In genomic region chr16:57132470-57132869, GRCh38 we compare ENCODE assay signal across 12 cellular contexts. TPM values are rescaled to one million over a fixed set of nuclear protein-coding genes. Genes with fewer than 3 reads are reported as not detected.
DNase-seq lines count a peak whose midpoint lies in the region; ATAC-seq, FAIRE-seq and TF ChIP-seq lines count a peak whose summit lies in the region.
"Had no signal": no experiment of that assay in that cellular context is flagged by ENCODE, and none has a peak within 500 bp of the region (broad histone marks: within the 10 kb centered on the region; RNA-seq: fewer than 3 reads in every experiment).

No MANE protein-coding gene starts in this region.

- TF ChIP-seq RAD21 in HepG2 (CRISPR knock-in tag; IDR thresholded peaks at IDR 0.05): no peak

- no peak for TF ChIP-seq EP300 in HepG2 (IDR thresholded peaks at IDR 0.05; ENCODE audit: low read depth in 2 of 2, low read length in 2 of 2)
- TF ChIP-seq EP300 in HepG2 (CRISPR knock-in tag; IDR thresholded peaks at IDR 0.05; ENCODE audit: borderline replicate concordance): no peak

- POLR2A ChIA-PET in HepG2 (lab: Yijun Ruan, JAX): no interaction called here

- no peak overlapping the region for H3K27ac Mint-ChIP-seq in Calu3 (ENCODE audit: unreplicated experiment)
- peak overlapping the region; percentile 74 for H3K27ac Mint-ChIP-seq in activated T-helper 1 cell treated with anti-CD3 and anti-CD28 coated beads, Interleukin-12 subunit alpha, Interleukin-12 subunit beta, Interleukin-2, Interleukin-4 antibody, amounts not matched to agents 30 ng/mL and 10 ng/mL and 1 ng/mL, durations not matched to agents 14 hours and 24 hours and 36 hours

- H3K4me3 ChIP-seq in BLaER1 (peak overlapping the region; percentile 51), HepG2 (replicated peaks in 1 of 3; ENCODE audit: insufficient read depth in 1 of 3, low read depth in 2 of 3, low read length in 3 of 3) (no peak overlapping the region)
- H3K4me3 ChIP-seq: breast epithelium had no signal

- no peaks in the 10 kb centered on the region for H3K9me3 ChIP-seq in BLaER1
- H3K9me3 ChIP-seq in HepG2 (ENCODE audit: low read length): no peaks in the 10 kb centered on the region
- H3K9me3 ChIP-seq: breast epithelium had no signal

- ATAC-seq in HepG2: peak; percentile 66

- H3K36me3 Mint-ChIP-seq in Calu3 (ENCODE audit: insufficient read depth, unreplicated experiment): peaks cover 5% of the 10 kb centered on the region
- peaks cover 4% of the 10 kb centered on the region for H3K36me3 Mint-ChIP-seq in activated T-helper 1 cell treated with anti-CD3 and anti-CD28 coated beads, Interleukin-12 subunit alpha, Interleukin-12 subunit beta, Interleukin-2, Interleukin-4 antibody, amounts not matched to agents 30 ng/mL and 10 ng/mL and 1 ng/mL, durations not matched to agents 14 hours and 24 hours and 36 hours (ENCODE audit: low read depth)

- H3K4me1 Mint-ChIP-seq in Calu3 (ENCODE audit: low read depth, unreplicated experiment): no peaks in the 10 kb centered on the region
- peaks cover 56% of the 10 kb centered on the region for H3K4me1 Mint-ChIP-seq in activated T-helper 1 cell treated with anti-CD3 and anti-CD28 coated beads, Interleukin-12 subunit alpha, Interleukin-12 subunit beta, Interleukin-2, Interleukin-4 antibody, amounts not matched to agents 30 ng/mL and 10 ng/mL and 1 ng/mL, durations not matched to agents 14 hours and 24 hours and 36 hours (ENCODE audit: low read depth)

- CTCF ChIA-PET in Calu3 (lab: Charles Lee): interaction anchor here (0.9 kb wide), 1 partner anchor 10 kb away, joined by 3 read pairs; no protein-coding TSS in a partner anchor
- CTCF ChIA-PET in HepG2 (lab: Yijun Ruan, JAX; ENCODE audit: low intra/inter-chr PET ratio, low total read pairs): no interaction called here

- FAIRE-seq in HepG2 (lab: Jason Lieb, UNC): no peak

- H3K27me3 ChIP-seq in BLaER1 (no peaks in the 10 kb centered on the region), HepG2 (ENCODE audit: control insufficient read depth in 1 of 2, insufficient read depth in 2 of 2, low read length in 2 of 2) (no peaks in the 10 kb centered on the region; a peak in 1 of 5 replicates)
- H3K27me3 ChIP-seq: breast epithelium had no signal

- H3K27ac ChIP-seq in BLaER1: peak overlapping the region; percentile 76
- no peak overlapping the region for H3K27ac ChIP-seq in HepG2 (ENCODE audit: extremely low read length, insufficient read depth, low read length)
- H3K27ac ChIP-seq: breast epithelium, HL-60 had no signal

- no peaks in the 10 kb centered on the region for H3K79me2 ChIP-seq in HepG2 (ENCODE audit: insufficient read depth, low read length)

- no peak overlapping the region for H2AFZ ChIP-seq in HepG2 (ENCODE audit: low read length)

- TF ChIP-seq CTCF in Calu3 (IDR thresholded peaks at IDR 0.05; ENCODE audit: unreplicated experiment): no peak
- no peak for TF ChIP-seq CTCF in HepG2 (CRISPR knock-in tag; IDR thresholded peaks at IDR 0.05)

- no peaks in the 10 kb centered on the region for H3K27me3 Mint-ChIP-seq in Calu3 (ENCODE audit: unreplicated experiment)
- H3K27me3 Mint-ChIP-seq in activated T-helper 1 cell treated with anti-CD3 and anti-CD28 coated beads, Interleukin-12 subunit alpha, Interleukin-12 subunit beta, Interleukin-2, Interleukin-4 antibody, amounts not matched to agents 30 ng/mL and 10 ng/mL and 1 ng/mL, durations not matched to agents 14 hours and 24 hours and 36 hours (ENCODE audit: insufficient read depth): no peaks in the 10 kb centered on the region

- H3K4me3 Mint-ChIP-seq in Calu3 (ENCODE audit: low read depth, unreplicated experiment): no peak overlapping the region
- no peak overlapping the region for H3K4me3 Mint-ChIP-seq in activated T-helper 1 cell treated with anti-CD3 and anti-CD28 coated beads, Interleukin-12 subunit alpha, Interleukin-12 subunit beta, Interleukin-2, Interleukin-4 antibody, amounts not matched to agents 30 ng/mL and 10 ng/mL and 1 ng/mL, durations not matched to agents 14 hours and 24 hours and 36 hours

- WGBS in HepG2 (ENCODE audit: low lambda C conversion rate): no CpG with 5 or more reads among the region's 1 CpG

- peak overlapping the region; percentile 98 for H3K4me2 ChIP-seq in BLaER1
- no peak overlapping the region for H3K4me2 ChIP-seq in HepG2 (ENCODE audit: low read depth, low read length)

- H3K9ac ChIP-seq in BLaER1 (peak overlapping the region; percentile 67; the same call in 1 of the 2 replicates), HepG2 (ENCODE audit: insufficient read depth, low read depth, low read length) (no peak overlapping the region)

- in situ Hi-C loops in HepG2 (cut with HindIII; ENCODE audit: extremely low pct_ligation_motif_present, low pct_unique_long_range_greater_than_20kb): no loop called here

- H4K20me1 ChIP-seq in BLaER1 (no peaks in the 10 kb centered on the region), HepG2 (ENCODE audit: insufficient read depth, low read length) (no peaks in the 10 kb centered on the region)

- H3K9me3 Mint-ChIP-seq in Calu3 (ENCODE audit: low read depth, unreplicated experiment): no peaks in the 10 kb centered on the region
- H3K9me3 Mint-ChIP-seq in activated T-helper 1 cell treated with anti-CD3 and anti-CD28 coated beads, Interleukin-12 subunit alpha, Interleukin-12 subunit beta, Interleukin-2, Interleukin-4 antibody, amounts not matched to agents 30 ng/mL and 10 ng/mL and 1 ng/mL, durations not matched to agents 14 hours and 24 hours and 36 hours: no peaks in the 10 kb centered on the region

- H3K36me3 ChIP-seq in BLaER1: peaks cover 20% of the 10 kb centered on the region; the same call in 1 of the 2 replicates
- H3K36me3 ChIP-seq in HepG2 (replicated peaks in 1 of 2; ENCODE audit: control insufficient read depth in 1 of 2, insufficient read depth in 2 of 2, low read length in 2 of 2): no peaks in the 10 kb centered on the region
- H3K36me3 ChIP-seq: breast epithelium had no signal

- no TSS peak for BruUV-seq in Calu3 (replicated peaks; lab: Mats Ljungman, UMichigan)
- BruUV-seq in HepG2 (replicated peaks; lab: Mats Ljungman, UMichigan): no TSS peak

- intact Hi-C loops in Calu3 (cut with micrococcal nuclease; ENCODE audit: unreplicated experiment) (no loop called here), HepG2 (cut with micrococcal nuclease; ENCODE audit: unreplicated experiment) (no loop called here)
- intact Hi-C loops in activated T-helper 1 cell treated with anti-CD3 and anti-CD28 coated beads, Interleukin-12 subunit alpha, Interleukin-12 subunit beta, Interleukin-2, Interleukin-4 antibody, amounts not matched to agents 30 ng/mL and 10 ng/mL and 1 ng/mL, durations not matched to agents 14 hours and 24 hours and 36 hours (cut with micrococcal nuclease): no loop called here

- DNase-seq in Calu3: peak; percentile 24
- DNase-seq in activated T-helper 1 cell treated with anti-CD3 and anti-CD28 coated beads, Interleukin-12 subunit alpha, Interleukin-12 subunit beta, Interleukin-2, Interleukin-4 antibody, amounts not matched to agents 30 ng/mL and 10 ng/mL and 1 ng/mL, durations not matched to agents 14 hours and 24 hours and 36 hours (ENCODE audit: low spot score): no peak
- peak; percentile 30 for DNase-seq in HepG2 (ENCODE audit: low spot score)
- no peak for DNase-seq in NCI-H446 treated with DMSO at 0.1 percent for 48 hours (lab: John Stamatoyannopoulos, UW)
- DNase-seq in RPMI8226: no peak
- DNase-seq in amniotic stem cell (lab: John Stamatoyannopoulos, UW): no peak
- no peak for DNase-seq in stimulated activated CD4-positive, alpha-beta T cell treated with anti-CD3 and anti-CD28 coated beads, Interleukin-4, amount 100 ng/mL, for 1 hour
- DNase-seq: hippocampal formation, NCI-H446 had no signal

- no peak for TF ChIP-seq POLR2A in HepG2 (IDR thresholded peaks at IDR 0.05; ENCODE audit: insufficient read depth in 1 of 2, low read depth in 2 of 2, low read length in 2 of 2)

- peaks cover 97% of the 10 kb centered on the region for H3K4me1 ChIP-seq in BLaER1
- peaks cover 21% of the 10 kb centered on the region for H3K4me1 ChIP-seq in HepG2 (ENCODE audit: insufficient read depth, low read length)
- H3K4me1 ChIP-seq: breast epithelium had no signal

RNA-seq across cellular contexts. Expression of gene CPNE2, which starts 40.1 kb away (rescaled TPM):
- total RNA-seq in Calu3 (2022) (12.9 and 14.5 TPM in 2 replicates), HepG2 (2016; rRNA removed; fragmentation: Illumina TruSeq; extraction: Trizol) (8.0 and 10.6 TPM in 2 replicates)
- total RNA-seq in activated T-helper 1 cell treated with anti-CD3 and anti-CD28 coated beads, Interleukin-12 subunit alpha, Interleukin-12 subunit beta, Interleukin-2, Interleukin-4 antibody, amounts not matched to agents 30 ng/mL and 10 ng/mL and 1 ng/mL, durations not matched to agents 14 hours and 24 hours and 36 hours: 3.7 and 4.6 TPM in 2 replicates
- total RNA-seq in HepG2 (2016; cell fraction: cytosol; rRNA removed; fragmentation: Illumina TruSeq; extraction: Trizol; ENCODE audit: low read depth): 10.8 and 13.6 TPM in 2 replicates
- 8.2 and 9.0 TPM in 2 replicates for total RNA-seq in HepG2 (2016; cell fraction: insoluble cytoplasmic fraction; rRNA removed; fragmentation: Illumina TruSeq; extraction: Trizol)
- total RNA-seq in HepG2 (2016; cell fraction: membrane; rRNA removed; fragmentation: Illumina TruSeq; extraction: Trizol): 20.7 and 21.8 TPM in 2 replicates
- total RNA-seq in HepG2 (2016; cell fraction: nucleus; rRNA removed; fragmentation: Illumina TruSeq; extraction: Trizol): 5.8 and 6.8 TPM in 2 replicates
- polyA plus RNA-seq in HepG2 (2011; rRNA removed): 23.3 and 33.2 TPM in 2 replicates
- 24.9 and 25.8 TPM in 2 replicates for polyA plus RNA-seq in HepG2 (2011; cell fraction: cytosol; rRNA removed)
- 13.9 and 16.9 TPM in 2 replicates for polyA plus RNA-seq in HepG2 (2011; cell fraction: nucleus; rRNA removed)
- 6.6 and 13.1 TPM in 2 replicates for polyA plus RNA-seq in HepG2 (2012)
- polyA plus RNA-seq in HepG2 (2016; cell fraction: cytosol; fragmentation: Illumina TruSeq; extraction: Trizol; ENCODE audit: low read depth): 21.1 and 23.1 TPM in 2 replicates
- 12.5 and 15.2 TPM in 2 replicates for polyA plus RNA-seq in HepG2 (2016; cell fraction: insoluble cytoplasmic fraction; fragmentation: Illumina TruSeq; extraction: Trizol; ENCODE audit: low read depth)
- 35.9 and 37.0 TPM in 2 replicates for polyA plus RNA-seq in HepG2 (2016; cell fraction: membrane; fragmentation: Illumina TruSeq; extraction: Trizol; ENCODE audit: low read depth)
- 13.9 and 15.0 TPM in 2 replicates for polyA plus RNA-seq in HepG2 (2016; cell fraction: nucleus; fragmentation: Illumina TruSeq; extraction: Trizol; ENCODE audit: insufficient read depth, low read depth)
- 37.9 and 50.4 TPM in 2 replicates for polyA minus RNA-seq in HepG2 (2011; rRNA and poly(A)+ RNA removed; ENCODE audit: low replicate concordance)
- polyA minus RNA-seq in HepG2 (2011; cell fraction: cytosol; rRNA and poly(A)+ RNA removed): 6.5 and 10.1 TPM in 2 replicates
- polyA minus RNA-seq in HepG2 (2011; cell fraction: nucleus; rRNA and poly(A)+ RNA removed): 6.3 and 10.9 TPM in 2 replicates

RNA-seq across cellular contexts. Expression of gene PSME3IP1, which starts 53.4 kb away (rescaled TPM):
- total RNA-seq in Calu3 (2022) (171 and 177 TPM in 2 replicates), HepG2 (2016; rRNA removed; fragmentation: Illumina TruSeq; extraction: Trizol) (99.8 and 104 TPM in 2 replicates)
- 116 and 124 TPM in 2 replicates for total RNA-seq in activated T-helper 1 cell treated with anti-CD3 and anti-CD28 coated beads, Interleukin-12 subunit alpha, Interleukin-12 subunit beta, Interleukin-2, Interleukin-4 antibody, amounts not matched to agents 30 ng/mL and 10 ng/mL and 1 ng/mL, durations not matched to agents 14 hours and 24 hours and 36 hours
- 81.0 and 93.2 TPM in 2 replicates for total RNA-seq in HepG2 (2016; cell fraction: cytosol; rRNA removed; fragmentation: Illumina TruSeq; extraction: Trizol; ENCODE audit: low read depth)
- 98.8 and 104 TPM in 2 replicates for total RNA-seq in HepG2 (2016; cell fraction: insoluble cytoplasmic fraction; rRNA removed; fragmentation: Illumina TruSeq; extraction: Trizol)
- total RNA-seq in HepG2 (2016; cell fraction: membrane; rRNA removed; fragmentation: Illumina TruSeq; extraction: Trizol): 49.2 and 54.2 TPM in 2 replicates
- total RNA-seq in HepG2 (2016; cell fraction: nucleus; rRNA removed; fragmentation: Illumina TruSeq; extraction: Trizol): 61.4 and 77.1 TPM in 2 replicates
- 90.8 and 99.8 TPM in 2 replicates for polyA plus RNA-seq in HepG2 (2011; rRNA removed)
- 45.8 and 51.2 TPM in 2 replicates for polyA plus RNA-seq in HepG2 (2011; cell fraction: cytosol; rRNA removed)
- 207 and 252 TPM in 2 replicates for polyA plus RNA-seq in HepG2 (2011; cell fraction: nucleus; rRNA removed)
- polyA plus RNA-seq in HepG2 (2012): 46.9 and 63.7 TPM in 2 replicates
- polyA plus RNA-seq in HepG2 (2016; cell fraction: cytosol; fragmentation: Illumina TruSeq; extraction: Trizol; ENCODE audit: low read depth): 14.9 and 16.8 TPM in 2 replicates
- polyA plus RNA-seq in HepG2 (2016; cell fraction: insoluble cytoplasmic fraction; fragmentation: Illumina TruSeq; extraction: Trizol; ENCODE audit: low read depth): 128 and 134 TPM in 2 replicates
- polyA plus RNA-seq in HepG2 (2016; cell fraction: membrane; fragmentation: Illumina TruSeq; extraction: Trizol; ENCODE audit: low read depth): 28.8 and 29.0 TPM in 2 replicates
- polyA plus RNA-seq in HepG2 (2016; cell fraction: nucleus; fragmentation: Illumina TruSeq; extraction: Trizol; ENCODE audit: insufficient read depth, low read depth): 203 and 213 TPM in 2 replicates
- polyA minus RNA-seq in HepG2 (2011; rRNA and poly(A)+ RNA removed; ENCODE audit: low replicate concordance): 61.9 and 154 TPM in 2 replicates
- polyA minus RNA-seq in HepG2 (2011; cell fraction: cytosol; rRNA and poly(A)+ RNA removed): 17.3 and 23.9 TPM in 2 replicates
- 71.4 and 71.5 TPM in 2 replicates for polyA minus RNA-seq in HepG2 (2011; cell fraction: nucleus; rRNA and poly(A)+ RNA removed)

RNA-seq across cellular contexts. Expression of gene RSPRY1, which starts 53.7 kb away (rescaled TPM):
- total RNA-seq in Calu3 (2022) (43.6 and 47.4 TPM in 2 replicates), HepG2 (2016; rRNA removed; fragmentation: Illumina TruSeq; extraction: Trizol) (51.7 and 53.4 TPM in 2 replicates)
- total RNA-seq in activated T-helper 1 cell treated with anti-CD3 and anti-CD28 coated beads, Interleukin-12 subunit alpha, Interleukin-12 subunit beta, Interleukin-2, Interleukin-4 antibody, amounts not matched to agents 30 ng/mL and 10 ng/mL and 1 ng/mL, durations not matched to agents 14 hours and 24 hours and 36 hours: 36.0 and 36.5 TPM in 2 replicates
- 19.0 and 20.1 TPM in 2 replicates for total RNA-seq in HepG2 (2016; cell fraction: cytosol; rRNA removed; fragmentation: Illumina TruSeq; extraction: Trizol; ENCODE audit: low read depth)
- total RNA-seq in HepG2 (2016; cell fraction: insoluble cytoplasmic fraction; rRNA removed; fragmentation: Illumina TruSeq; extraction: Trizol): 53.8 and 54.3 TPM in 2 replicates
- 36.2 and 36.7 TPM in 2 replicates for total RNA-seq in HepG2 (2016; cell fraction: membrane; rRNA removed; fragmentation: Illumina TruSeq; extraction: Trizol)
- 57.5 and 60.4 TPM in 2 replicates for total RNA-seq in HepG2 (2016; cell fraction: nucleus; rRNA removed; fragmentation: Illumina TruSeq; extraction: Trizol)
- polyA plus RNA-seq in HepG2 (2011; rRNA removed): 47.9 and 61.0 TPM in 2 replicates
- 26.9 and 41.0 TPM in 2 replicates for polyA plus RNA-seq in HepG2 (2011; cell fraction: cytosol; rRNA removed)
- polyA plus RNA-seq in HepG2 (2011; cell fraction: nucleus; rRNA removed): 39.4 and 42.0 TPM in 2 replicates
- polyA plus RNA-seq in HepG2 (2012): 27.1 and 34.3 TPM in 2 replicates
- polyA plus RNA-seq in HepG2 (2016; cell fraction: cytosol; fragmentation: Illumina TruSeq; extraction: Trizol; ENCODE audit: low read depth): 3.4 and 3.7 TPM in 2 replicates
- polyA plus RNA-seq in HepG2 (2016; cell fraction: insoluble cytoplasmic fraction; fragmentation: Illumina TruSeq; extraction: Trizol; ENCODE audit: low read depth): 43.2 and 52.1 TPM in 2 replicates
- 13.3 and 17.1 TPM in 2 replicates for polyA plus RNA-seq in HepG2 (2016; cell fraction: membrane; fragmentation: Illumina TruSeq; extraction: Trizol; ENCODE audit: low read depth)
- polyA plus RNA-seq in HepG2 (2016; cell fraction: nucleus; fragmentation: Illumina TruSeq; extraction: Trizol; ENCODE audit: insufficient read depth, low read depth): 51.5 and 57.9 TPM in 2 replicates
- 45.2 and 96.4 TPM in 2 replicates for polyA minus RNA-seq in HepG2 (2011; rRNA and poly(A)+ RNA removed; ENCODE audit: low replicate concordance)
- polyA minus RNA-seq in HepG2 (2011; cell fraction: cytosol; rRNA and poly(A)+ RNA removed): 68.9 and 72.7 TPM in 2 replicates
- polyA minus RNA-seq in HepG2 (2011; cell fraction: nucleus; rRNA and poly(A)+ RNA removed): 128 and 149 TPM in 2 replicates

Comparison
In these comparisons a context has a peak if more than half of its experiments do, and no peak if none do; other contexts are left out.
1. DNase-seq: peak in Calu3 (single experiment) and HepG2 (single experiment); none in activated T-helper 1 cell treated with anti-CD3 and anti-CD28 coated beads, Interleukin-12 subunit alpha, Interleukin-12 subunit beta, Interleukin-2, Interleukin-4 antibody, amounts not matched to agents 30 ng/mL and 10 ng/mL and 1 ng/mL, durations not matched to agents 14 hours and 24 hours and 36 hours (single experiment), NCI-H446 treated with DMSO at 0.1 percent for 48 hours (single experiment), RPMI8226 (single experiment), amniotic stem cell (single experiment) and stimulated activated CD4-positive, alpha-beta T cell treated with anti-CD3 and anti-CD28 coated beads, Interleukin-4, amount 100 ng/mL, for 1 hour (single experiment).